Comparison of ENCODE assay signal across 16 cellular contexts in the genomic region with DNA sequence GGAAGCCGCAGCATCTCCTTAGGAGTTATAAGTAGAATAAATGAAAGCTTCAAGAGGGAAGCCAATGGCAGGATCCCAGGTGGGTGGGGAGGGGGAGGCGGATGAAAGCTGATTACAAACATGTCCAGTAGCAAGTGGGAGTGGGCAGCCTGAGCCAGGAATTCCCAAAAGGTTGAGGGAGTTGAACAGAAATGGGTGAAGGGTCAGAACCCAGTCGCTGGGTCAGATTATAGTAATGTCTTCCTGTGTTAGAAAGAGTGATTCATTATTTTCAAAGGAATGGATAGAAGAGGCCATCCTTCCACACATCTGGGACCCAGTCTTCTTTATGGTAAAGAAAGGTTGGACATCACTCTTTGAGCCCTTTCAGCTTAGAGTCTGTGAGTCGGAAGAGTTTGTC. TPM values are rescaled to one million over a fixed set of nuclear protein-coding genes. Genes with fewer than 3 reads are reported as not detected.
A peak's percentile ranks its signal among the peaks of the same experiment; 100 is the strongest.
DNase-seq lines count a peak whose midpoint lies in the region; ATAC-seq, FAIRE-seq and TF ChIP-seq lines count a peak whose summit lies in the region.
"Had no signal": no experiment of that assay in that cellular context is flagged by ENCODE, and none has a peak within 500 bp of the region (broad histone marks: within the 10 kb centered on the region; RNA-seq: fewer than 3 reads in every experiment).

No MANE protein-coding gene starts in this region.

- H3K4me1 ChIP-seq in GM23248 (ENCODE audit: insufficient read depth) (peaks cover 60% of the 10 kb centered on the region), SJCRH30 (peaks cover 29% of the 10 kb centered on the region), keratinocyte (ENCODE audit: control insufficient read depth, extremely low read depth, insufficient read depth, low read length) (peaks cover 23% of the 10 kb centered on the region), smooth muscle cell (ENCODE audit: low read depth) (peaks cover 4% of the 10 kb centered on the region)
- no peaks in the 10 kb centered on the region for H3K4me1 ChIP-seq in CD8-positive, alpha-beta T cell (ENCODE audit: insufficient read depth, low read length)

- no peaks in the 10 kb centered on the region for H3K36me3 ChIP-seq in GM23248 (ENCODE audit: low read depth)
- H3K36me3 ChIP-seq in SJCRH30: no peaks in the 10 kb centered on the region
- no peaks in the 10 kb centered on the region for H3K36me3 ChIP-seq in keratinocyte (ENCODE audit: control insufficient read depth in 2 of 2, extremely low read depth in 1 of 2, insufficient read depth in 2 of 2, low read length in 2 of 2)
- H3K36me3 ChIP-seq in smooth muscle cell (ENCODE audit: low read depth): no peaks in the 10 kb centered on the region
- no peaks in the 10 kb centered on the region for H3K36me3 ChIP-seq in CD8-positive, alpha-beta T cell (ENCODE audit: insufficient read depth, low read length)
- H3K36me3 ChIP-seq: BLaER1 treated with 17β-estradiol and CSF1 and Interleukin-3, amounts not matched to agents 10 nM and 100 nM had no signal

- no peaks in the 10 kb centered on the region for H3K9me2 ChIP-seq in GM23248 (ENCODE audit: insufficient read depth)

- peaks cover 12% of the 10 kb centered on the region for H3K27me3 Mint-ChIP-seq in CD8-positive, alpha-beta T cell (ENCODE audit: low read depth)

- POLR2A ChIA-PET in CD8-positive, alpha-beta T cell (lab: Charles Lee): no interaction called here

- CTCF ChIA-PET in CD8-positive, alpha-beta T cell (lab: Charles Lee): no interaction called here

- no peaks in the 10 kb centered on the region for H3K9me3 Mint-ChIP-seq in CD8-positive, alpha-beta T cell
- H3K9me3 Mint-ChIP-seq: activated CD4-positive, alpha-beta T cell treated with anti-CD3 and anti-CD28 coated beads, Interleukin-2, amount 10 ng/mL, durations not matched to agents 24 days and 14 days; activated naive CD8-positive, alpha-beta T cell treated with anti-CD3 and anti-CD28 coated beads, Interleukin-2, amount 50 U/mL, for 24 hours; activated T-cell treated with anti-CD3 and anti-CD28 coated beads, Interleukin-2, amount 50 U/mL, for 4 hours; neural crest cell had no signal

- H3K4me1 Mint-ChIP-seq in CD8-positive, alpha-beta T cell (ENCODE audit: low read depth): no peaks in the 10 kb centered on the region
- H3K4me1 Mint-ChIP-seq: activated CD4-positive, alpha-beta T cell treated with anti-CD3 and anti-CD28 coated beads, Interleukin-2, amount 10 ng/mL, durations not matched to agents 24 days and 14 days had no signal

- H3K9ac ChIP-seq in GM23248: peak overlapping the region; percentile 63
- H3K9ac ChIP-seq in keratinocyte (ENCODE audit: control insufficient read depth, extremely low read depth, insufficient read depth, low read length): no peak overlapping the region
- H3K9ac ChIP-seq in smooth muscle cell (ENCODE audit: low read depth): no peak overlapping the region
- H3K9ac ChIP-seq: BLaER1 treated with 17β-estradiol and CSF1 and Interleukin-3, amounts not matched to agents 10 nM and 100 nM had no signal

- FAIRE-seq in keratinocyte (lab: Jason Lieb, UNC) (no peak), GM12892 (lab: Jason Lieb, UNC) (no peak)

- no peak overlapping the region for H3K4me3 Mint-ChIP-seq in CD8-positive, alpha-beta T cell
- H3K4me3 Mint-ChIP-seq: activated CD4-positive, alpha-beta T cell treated with anti-CD3 and anti-CD28 coated beads, Interleukin-2, amount 10 ng/mL, durations not matched to agents 24 days and 14 days; activated naive CD8-positive, alpha-beta T cell treated with anti-CD3 and anti-CD28 coated beads, Interleukin-2, amount 50 U/mL, for 24 hours; activated T-cell treated with anti-CD3 and anti-CD28 coated beads, Interleukin-2, amount 50 U/mL, for 4 hours; neural crest cell had no signal

- H3K9me1 ChIP-seq in keratinocyte (ENCODE audit: control insufficient read depth, extremely low read depth, insufficient read depth, low read length): no peaks in the 10 kb centered on the region

- ATAC-seq in CD8-positive, alpha-beta T cell: no peak
- ATAC-seq: activated naive CD8-positive, alpha-beta T cell treated with anti-CD3 and anti-CD28 coated beads, Interleukin-2, amount 50 U/mL, for 24 hours; activated T-cell treated with anti-CD3 and anti-CD28 coated beads, Interleukin-2, amount 50 U/mL, for 4 hours had no signal

- H3K27ac Mint-ChIP-seq in CD8-positive, alpha-beta T cell: no peak overlapping the region
- H3K27ac Mint-ChIP-seq: activated CD4-positive, alpha-beta T cell treated with anti-CD3 and anti-CD28 coated beads, Interleukin-2, amount 10 ng/mL, durations not matched to agents 24 days and 14 days; activated naive CD8-positive, alpha-beta T cell treated with anti-CD3 and anti-CD28 coated beads, Interleukin-2, amount 50 U/mL, for 24 hours had no signal

- dilution Hi-C loops in keratinocyte (cut with MboI; ENCODE audit: extremely low pct_ligation_motif_present, low sequenced_read_pairs): no loop called here

- H3K27me3 ChIP-seq in GM23248 (replicated peaks; ENCODE audit: insufficient read depth): no peaks in the 10 kb centered on the region
- no peaks in the 10 kb centered on the region for H3K27me3 ChIP-seq in SJCRH30
- H3K27me3 ChIP-seq in keratinocyte (ENCODE audit: control insufficient read depth, extremely low read depth, insufficient read depth, low read length): no peaks in the 10 kb centered on the region
- no peaks in the 10 kb centered on the region for H3K27me3 ChIP-seq in smooth muscle cell (ENCODE audit: low read depth)
- no peaks in the 10 kb centered on the region for H3K27me3 ChIP-seq in CD8-positive, alpha-beta T cell (ENCODE audit: insufficient read depth, low read length)
- H3K27me3 ChIP-seq: BLaER1 treated with 17β-estradiol and CSF1 and Interleukin-3, amounts not matched to agents 10 nM and 100 nM had no signal

- H3K36me3 Mint-ChIP-seq in CD8-positive, alpha-beta T cell: no peaks in the 10 kb centered on the region

- H3K4me3 ChIP-seq in GM23248 (peak overlapping the region; percentile 11; the same call in 1 of the 2 replicates), SJCRH30 (no peak overlapping the region), keratinocyte (ENCODE audit: control insufficient read depth in 2 of 3, extremely low read depth in 1 of 3, insufficient read depth in 2 of 3, low read depth in 1 of 3, low read length in 3 of 3) (no peak overlapping the region), smooth muscle cell (no peak overlapping the region)
- H3K4me3 ChIP-seq in CD8-positive, alpha-beta T cell (ENCODE audit: low read depth, low read length): no peak overlapping the region
- H3K4me3 ChIP-seq: BLaER1 treated with 17β-estradiol and CSF1 and Interleukin-3, amounts not matched to agents 10 nM and 100 nM had no signal

- DNase-seq in GM23248 (peak; percentile 60), SJCRH30 (no peak), keratinocyte (ENCODE audit: low read depth, low spot score) (no peak), smooth muscle cell (lab: John Stamatoyannopoulos, UW; ENCODE audit: unreplicated experiment) (no peak), GF-D8 (lab: John Stamatoyannopoulos, UW) (no peak), GM12892 (ENCODE audit: insufficient read length) (no peak), D341Med (ENCODE audit: low spot score) (no peak)
- DNase-seq in CD8-positive, alpha-beta T cell: no peak
- DNase-seq: activated CD4-positive, alpha-beta T cell treated with anti-CD3 and anti-CD28 coated beads, Interleukin-2, amount 10 ng/mL, durations not matched to agents 24 days and 14 days; activated naive CD8-positive, alpha-beta T cell treated with anti-CD3 and anti-CD28 coated beads, Interleukin-2, amount 50 U/mL, for 24 hours; activated T-cell treated with anti-CD3 and anti-CD28 coated beads, Interleukin-2, amount 50 U/mL, for 4 hours; DMS79; NCI-H1417 treated with DMSO at 0.1 percent for 48 hours; NCI-H526 had no signal

- intact Hi-C loops in CD8-positive, alpha-beta T cell (cut with DNase I, micrococcal nuclease): loop anchor here in 1 of 2 experiments (5.0 kb wide), 1 partner anchor 649 kb away; no protein-coding TSS in a partner anchor

- H3K9me3 ChIP-seq in GM23248 (ENCODE audit: low read depth): no peaks in the 10 kb centered on the region
- H3K9me3 ChIP-seq in SJCRH30 (replicated peaks): no peaks in the 10 kb centered on the region
- H3K9me3 ChIP-seq in keratinocyte (ENCODE audit: control insufficient read depth, low read depth, low read length): no peaks in the 10 kb centered on the region
- no peaks in the 10 kb centered on the region for H3K9me3 ChIP-seq in smooth muscle cell (replicated peaks; ENCODE audit: low read depth)
- H3K9me3 ChIP-seq in CD8-positive, alpha-beta T cell (ENCODE audit: low read length): no peaks in the 10 kb centered on the region
- H3K9me3 ChIP-seq: BLaER1 treated with 17β-estradiol and CSF1 and Interleukin-3, amounts not matched to agents 10 nM and 100 nM had no signal

- in situ Hi-C loops in GM23248 (cut with MboI): no loop called here

- TF ChIP-seq POLR2A in GM12892 (IDR thresholded peaks at IDR 0.05; ENCODE audit: low read depth, low read length): no peak

- H3K4me2 ChIP-seq in GM23248 (ENCODE audit: unreplicated experiment) (peak overlapping the region; percentile 58), keratinocyte (ENCODE audit: control insufficient read depth, extremely low read depth, insufficient read depth, low read depth, low read length) (peak overlapping the region; percentile 43), smooth muscle cell (peak overlapping the region; percentile 18)
- H3K4me2 ChIP-seq: BLaER1 treated with 17β-estradiol and CSF1 and Interleukin-3, amounts not matched to agents 10 nM and 100 nM had no signal

- no peaks in the 10 kb centered on the region for H3K79me2 ChIP-seq in GM23248 (ENCODE audit: insufficient read depth)
- no peaks in the 10 kb centered on the region for H3K79me2 ChIP-seq in keratinocyte (ENCODE audit: control insufficient read depth, insufficient read depth, low read length)
- no peaks in the 10 kb centered on the region for H3K79me2 ChIP-seq in smooth muscle cell (ENCODE audit: low read depth)

- H2AFZ ChIP-seq in GM23248 (no peak overlapping the region), keratinocyte (ENCODE audit: control insufficient read depth, low read length) (no peak overlapping the region), smooth muscle cell (ENCODE audit: low read depth) (no peak overlapping the region)

- no peaks in the 10 kb centered on the region for H4K20me1 ChIP-seq in GM23248 (ENCODE audit: insufficient read depth)
- H4K20me1 ChIP-seq in keratinocyte (ENCODE audit: control insufficient read depth, extremely low read depth, insufficient read depth, low read length): no peaks in the 10 kb centered on the region
- H4K20me1 ChIP-seq in smooth muscle cell (ENCODE audit: low read depth): no peaks in the 10 kb centered on the region
- H4K20me1 ChIP-seq: BLaER1 treated with 17β-estradiol and CSF1 and Interleukin-3, amounts not matched to agents 10 nM and 100 nM had no signal

- TF ChIP-seq CTCF in keratinocyte (optimal IDR thresholded peaks at IDR 0.05 in 1 of 3, IDR thresholded peaks at IDR 0.05 in 1 of 3, conservative IDR thresholded peaks at IDR 0.05 in 1 of 3; ENCODE audit: extremely low read depth in 1 of 3, insufficient read depth in 2 of 3, low read length in 3 of 3): no peak
- TF ChIP-seq CTCF in smooth muscle cell (IDR thresholded peaks at IDR 0.05; ENCODE audit: borderline replicate concordance, insufficient read depth, poor library complexity, severe bottlenecking): no peak
- no peak for TF ChIP-seq CTCF in CD8-positive, alpha-beta T cell (IDR thresholded peaks at IDR 0.05)

- 13 to 23% methylated on average over 4 of the region's 4 CpGs for WGBS in GM23248 (ENCODE audit: low coverage in 1 of 2, low lambda C conversion rate in 2 of 2, missing lambda C conversion rate in 2 of 2), 2 experiments
- 82% methylated on average over 4 of the region's 4 CpGs for WGBS in smooth muscle cell (ENCODE audit: low lambda C conversion rate)

- H3F3A ChIP-seq in GM23248 (ENCODE audit: insufficient read depth) (peaks cover 50% of the 10 kb centered on the region), smooth muscle cell (ENCODE audit: low read depth) (peaks cover 1% of the 10 kb centered on the region)

- H3K27ac ChIP-seq in GM23248: peak overlapping the region; percentile 94
- peak overlapping the region; percentile 70 for H3K27ac ChIP-seq in SJCRH30
- H3K27ac ChIP-seq in keratinocyte (ENCODE audit: control insufficient read depth, insufficient read depth, low read length): peak overlapping the region; percentile 29
- peak overlapping the region; percentile 30 for H3K27ac ChIP-seq in smooth muscle cell (ENCODE audit: low read depth)
- H3K27ac ChIP-seq in CD8-positive, alpha-beta T cell (ENCODE audit: low read depth, low read length): no peak overlapping the region
- H3K27ac ChIP-seq: BLaER1 treated with 17β-estradiol and CSF1 and Interleukin-3, amounts not matched to agents 10 nM and 100 nM had no signal

RNA-seq across cellular contexts. Expression of gene FAM50B, which starts 41.0 kb away (rescaled TPM):
- total RNA-seq in GM23248 (2014; rRNA removed; shearing (Covaris generic)): 6.1 and 7.6 TPM in 2 replicates
- 12.1 and 14.0 TPM in 2 replicates for polyA plus RNA-seq in GM23248 (2016; fragmentation: Nextera tagmentation; extraction: Ambion mirVana)
- total RNA-seq in SJCRH30 (2014; rRNA removed; shearing (Covaris generic)): 1.1 and 1.4 TPM in 2 replicates
- polyA plus RNA-seq in keratinocyte: 3.8 to 4.0 TPM (median 3.9 TPM) in 3 replicates
- polyA plus RNA-seq in keratinocyte (2011; ENCODE audit: low read depth): 0.80 TPM
- 2.9 and 4.1 TPM in 2 replicates for polyA plus RNA-seq in keratinocyte (2011; cell fraction: cytosol; rRNA removed)
- polyA plus RNA-seq in keratinocyte (2011; cell fraction: nucleus; rRNA removed): 3.7 and 3.8 TPM in 2 replicates
- 2.8 and 5.9 TPM in 2 replicates for polyA plus RNA-seq in keratinocyte (2012; ENCODE audit: low replicate concordance)
- polyA minus RNA-seq in keratinocyte: 0.69 to 1.6 TPM (median 1.1 TPM) in 3 replicates
- 4.8 TPM for polyA minus RNA-seq in keratinocyte (2011; cell fraction: cytosol; rRNA and poly(A)+ RNA removed)
- polyA minus RNA-seq in keratinocyte (2011; cell fraction: nucleus; rRNA and poly(A)+ RNA removed): 1.7 and 1.8 TPM in 2 replicates
- total RNA-seq in smooth muscle cell: 2.2 and 6.3 TPM in 2 replicates
- polyA plus RNA-seq in smooth muscle cell: 3.1 and 4.3 TPM in 2 replicates
- 1.5 TPM for polyA plus RNA-seq in GM12892 (2012; ENCODE audit: missing spikeins)
- total RNA-seq in CD8-positive, alpha-beta T cell: 1 to 10 TPM in 1 of 2 experiments, under 1 TPM in 1; 0.97 to 1.1 TPM

RNA-seq across cellular contexts. Expression of gene PXDC1, which starts 56.7 kb away (rescaled TPM):
- total RNA-seq in GM23248 (2014; rRNA removed; shearing (Covaris generic)): 167 and 192 TPM in 2 replicates
- polyA plus RNA-seq in GM23248 (2016; fragmentation: Nextera tagmentation; extraction: Ambion mirVana) (122 and 135 TPM in 2 replicates), keratinocyte (17.1 to 23.4 TPM (median 17.5 TPM) in 3 replicates), smooth muscle cell (72.7 and 78.6 TPM in 2 replicates)
- total RNA-seq in SJCRH30 (2014; rRNA removed; shearing (Covaris generic)): 7.8 and 8.1 TPM in 2 replicates
- 26.4 TPM for polyA plus RNA-seq in keratinocyte (2011; ENCODE audit: low read depth)
- polyA plus RNA-seq in keratinocyte (2011; cell fraction: cytosol; rRNA removed): 17.3 and 23.6 TPM in 2 replicates
- 18.9 and 26.2 TPM in 2 replicates for polyA plus RNA-seq in keratinocyte (2011; cell fraction: nucleus; rRNA removed)
- polyA plus RNA-seq in keratinocyte (2012; ENCODE audit: low replicate concordance): 32.2 and 58.3 TPM in 2 replicates
- polyA minus RNA-seq in keratinocyte: 11.8 to 28.5 TPM (median 18.3 TPM) in 3 replicates
- polyA minus RNA-seq in keratinocyte (2011; cell fraction: cytosol; rRNA and poly(A)+ RNA removed): 23.2 TPM
- polyA minus RNA-seq in keratinocyte (2011; cell fraction: nucleus; rRNA and poly(A)+ RNA removed): 13.0 and 14.0 TPM in 2 replicates
- 44.0 and 49.1 TPM in 2 replicates for total RNA-seq in smooth muscle cell
- 1.9 TPM for polyA plus RNA-seq in GM12892 (2012; ENCODE audit: missing spikeins)
- total RNA-seq in CD8-positive, alpha-beta T cell: under 1 TPM; 0.35 to 0.44 TPM
